In the genomic region with DNA sequence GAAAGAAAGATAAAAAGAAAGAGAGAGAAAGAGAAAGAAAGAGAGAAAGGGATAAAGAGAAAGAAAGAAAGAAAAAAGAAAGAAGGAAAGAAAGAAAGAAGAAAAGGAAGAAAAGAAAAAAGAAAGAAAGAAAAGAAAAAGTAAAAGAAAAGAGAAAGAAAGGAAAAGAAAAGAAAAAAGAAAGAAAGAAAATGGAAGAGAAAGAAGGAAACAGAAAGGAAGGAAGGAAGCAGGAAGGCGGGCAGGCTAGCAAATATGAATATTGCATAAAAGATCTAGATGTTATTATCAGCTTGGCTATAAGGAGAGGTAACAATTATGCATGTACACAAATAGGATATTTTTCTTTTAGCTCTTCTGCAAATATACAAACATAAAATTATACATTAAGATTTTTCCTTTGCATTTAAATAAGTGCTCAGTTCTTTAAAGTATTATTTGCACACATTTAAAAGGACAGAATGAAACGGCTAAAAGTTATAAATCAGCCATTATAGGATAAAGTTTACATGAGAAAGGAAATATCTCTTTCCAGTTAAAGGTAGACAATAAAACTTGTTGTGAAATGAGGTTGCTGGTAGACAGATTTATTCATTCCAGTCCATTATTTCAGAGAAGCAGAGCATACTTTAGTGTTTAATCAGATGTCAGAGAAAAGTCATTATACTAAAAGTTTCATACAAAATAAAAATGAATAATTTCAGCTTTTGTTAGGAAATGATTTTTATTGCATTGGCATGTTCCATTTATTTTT, we compare ENCODE assay signal across 37 cellular contexts.
DNase-seq lines count a peak whose midpoint lies in the region; ATAC-seq, FAIRE-seq and TF ChIP-seq lines count a peak whose summit lies in the region.
"Had no signal": no experiment of that assay in that cellular context is flagged by ENCODE, and none has a peak within 500 bp of the region (broad histone marks: within the 10 kb centered on the region; RNA-seq: fewer than 3 reads in every experiment).

No MANE protein-coding gene starts in this region.

- no peak overlapping the region for H3K9ac ChIP-seq in astrocyte (ENCODE audit: low read length)
- no peak overlapping the region for H3K9ac ChIP-seq in skeletal muscle satellite cell (ENCODE audit: low read depth, low read length)

- H3K4me3 Mint-ChIP-seq in astrocyte (ENCODE audit: unreplicated experiment) (no peak overlapping the region), Caco-2 (ENCODE audit: unreplicated experiment) (no peak overlapping the region)
- H3K4me3 Mint-ChIP-seq: activated naive CD8-positive, alpha-beta T cell treated with anti-CD3 and anti-CD28 coated beads, Interleukin-2, amount 10 ng/mL, durations not matched to agents 7 days and 5 days; CD8-positive, alpha-beta memory T cell; neural crest cell; type B pancreatic cell had no signal

- TF ChIP-seq POLR2A in upper lobe of left lung (IDR thresholded peaks at IDR 0.05) = no peak

- no peak for FAIRE-seq in astrocyte (lab: Jason Lieb, UNC)
- FAIRE-seq: colon, GM12891 had no signal

- no peaks in the 10 kb centered on the region for H3K27me3 ChIP-seq in astrocyte (ENCODE audit: insufficient read depth, low read length)
- H3K27me3 ChIP-seq in skeletal muscle satellite cell (ENCODE audit: control insufficient read depth, insufficient read depth, low read length) = no peaks in the 10 kb centered on the region
- no peaks in the 10 kb centered on the region for H3K27me3 ChIP-seq in upper lobe of left lung
- H3K27me3 ChIP-seq in Caco-2 (replicated peaks; ENCODE audit: control insufficient read depth, insufficient read depth, low read length) = no peaks in the 10 kb centered on the region
- H3K27me3 ChIP-seq: ascending aorta, cardiac muscle cell, left lung, MG63, ovary, Peyer's patch had no signal

- no peaks in the 10 kb centered on the region for H3K79me2 ChIP-seq in astrocyte (ENCODE audit: insufficient read depth, low read length)

- H3K4me1 ChIP-seq in astrocyte (ENCODE audit: insufficient read depth, low read length) (no peaks in the 10 kb centered on the region), skeletal muscle satellite cell (ENCODE audit: control insufficient read depth, insufficient read depth, low read length) (peaks cover 14% of the 10 kb centered on the region), upper lobe of left lung (no peaks in the 10 kb centered on the region), Caco-2 (no peaks in the 10 kb centered on the region)
- H3K4me1 ChIP-seq: ascending aorta, left lung, Peyer's patch had no signal

- H3K27ac Mint-ChIP-seq in astrocyte (ENCODE audit: unreplicated experiment) = no peak overlapping the region
- no peak overlapping the region for H3K27ac Mint-ChIP-seq in Caco-2 (ENCODE audit: unreplicated experiment)
- H3K27ac Mint-ChIP-seq: activated naive CD8-positive, alpha-beta T cell treated with anti-CD3 and anti-CD28 coated beads, Interleukin-2, amount 10 ng/mL, durations not matched to agents 7 days and 5 days; type B pancreatic cell had no signal

- H3K4me3 ChIP-seq in astrocyte (ENCODE audit: insufficient read depth, low read depth, low read length) (no peak overlapping the region), skeletal muscle satellite cell (ENCODE audit: low read length) (no peak overlapping the region), upper lobe of left lung (no peak overlapping the region), Caco-2 (ENCODE audit: low read depth, low read length) (no peak overlapping the region)
- H3K4me3 ChIP-seq: ascending aorta, cardiac muscle cell, left lung, MG63, ovary, Peyer's patch, smooth muscle cell had no signal

- H3K4me2 ChIP-seq in astrocyte (ENCODE audit: low read length) (no peak overlapping the region), skeletal muscle satellite cell (ENCODE audit: low read length) (peak overlapping the region; percentile 25)
- H3K4me2 ChIP-seq: smooth muscle cell had no signal

- H3K27me3 Mint-ChIP-seq in astrocyte (ENCODE audit: low read depth, unreplicated experiment) (no peaks in the 10 kb centered on the region), Caco-2 (ENCODE audit: insufficient read depth, unreplicated experiment) (peaks cover 3% of the 10 kb centered on the region)
- H3K27me3 Mint-ChIP-seq: activated naive CD8-positive, alpha-beta T cell treated with anti-CD3 and anti-CD28 coated beads, Interleukin-2, amount 10 ng/mL, durations not matched to agents 7 days and 5 days; CD8-positive, alpha-beta memory T cell; type B pancreatic cell had no signal

- no peaks in the 10 kb centered on the region for H3K9me3 Mint-ChIP-seq in astrocyte (ENCODE audit: unreplicated experiment)
- no peaks in the 10 kb centered on the region for H3K9me3 Mint-ChIP-seq in Caco-2 (ENCODE audit: unreplicated experiment)
- H3K9me3 Mint-ChIP-seq: activated naive CD8-positive, alpha-beta T cell treated with anti-CD3 and anti-CD28 coated beads, Interleukin-2, amount 10 ng/mL, durations not matched to agents 7 days and 5 days; neural crest cell; type B pancreatic cell had no signal

- no peak for TF ChIP-seq CTCF in astrocyte (IDR thresholded peaks at IDR 0.05; ENCODE audit: insufficient read depth, low read depth, low read length)
- TF ChIP-seq CTCF in upper lobe of left lung (IDR thresholded peaks at IDR 0.05) = no peak
- TF ChIP-seq CTCF in Caco-2 (IDR thresholded peaks at IDR 0.05; ENCODE audit: insufficient read depth in 1 of 2, low read depth in 1 of 2, low read length in 1 of 2, severe bottlenecking in 1 of 2, unreplicated experiment in 1 of 2) = no peak

- H3K27ac ChIP-seq in astrocyte (ENCODE audit: low read depth, low read length) (no peak overlapping the region), upper lobe of left lung (no peak overlapping the region)
- H3K27ac ChIP-seq: ascending aorta, cardiac muscle cell, left lung, ovary, Peyer's patch, VCaP had no signal

- ATAC-seq in upper lobe of left lung (ENCODE audit: low FRiP score in 2 of 2) = no peak
- no peak for ATAC-seq in GM21367 (IDR thresholded peaks at IDR 0.05; ENCODE audit: unreplicated experiment)
- ATAC-seq: HCT116, left lung had no signal

- intact Hi-C loops in Caco-2 (cut with micrococcal nuclease; ENCODE audit: unreplicated experiment) = loop anchor here (10.0 kb wide), 1 partner anchor 165 kb away; no protein-coding TSS in a partner anchor

- peak; percentile 60 for DNase-seq in NCI-H446 treated with DMSO at 0.1 percent for 48 hours (lab: John Stamatoyannopoulos, UW)
- DNase-seq in NCI-H446 (lab: John Stamatoyannopoulos, UW) = no peak
- DNase-seq in astrocyte (ENCODE audit: low read depth) = peak; percentile 1
- no peak for DNase-seq in upper lobe of left lung
- DNase-seq in Caco-2 = no peak
- DNase-seq: 8988T; activated CD4-positive, alpha-beta T cell treated with anti-CD3 and anti-CD28 coated beads for 48 hours; activated gamma-delta T cell treated with Interleukin-2 at 50 U/mL for 16 hours; activated naive CD8-positive, alpha-beta T cell treated with anti-CD3 and anti-CD28 coated beads, Interleukin-2, amount 10 ng/mL, durations not matched to agents 7 days and 5 days; activated T-cell treated with anti-CD3 and anti-CD28 coated beads, Interleukin-2, amount 50 U/mL, for 1 hour; CD8-positive, alpha-beta memory T cell; effector CD4-positive, alpha-beta T cell; glutamatergic neuron; left lung; mesenchymal stem cell; MG63; NCI-H1105; NCI-H1930; NCI-H748 treated with DMSO at 0.1 percent for 48 hours; ovary; Peyer's patch; retina; SHP77 treated with DMSO at 0.1 percent for 48 hours; stimulated activated naive CD4-positive, alpha-beta T cell; T1000 had no signal

- H3K4me1 Mint-ChIP-seq in astrocyte (ENCODE audit: low read depth, unreplicated experiment) (no peaks in the 10 kb centered on the region), Caco-2 (ENCODE audit: low read depth, unreplicated experiment) (no peaks in the 10 kb centered on the region)
- H3K4me1 Mint-ChIP-seq: activated naive CD8-positive, alpha-beta T cell treated with anti-CD3 and anti-CD28 coated beads, Interleukin-2, amount 10 ng/mL, durations not matched to agents 7 days and 5 days; CD8-positive, alpha-beta memory T cell; neural crest cell had no signal

- no peak for TF ChIP-seq RAD21 in Ishikawa (IDR thresholded peaks at IDR 0.05; ENCODE audit: low read depth)

- no peaks in the 10 kb centered on the region for H4K20me1 ChIP-seq in astrocyte (ENCODE audit: insufficient read depth, low read length)

- 51 to 61% methylated on average over 2 of the region's 2 CpGs for WGBS in upper lobe of left lung, 2 donors

- CTCF ChIA-PET in Caco-2 (lab: Charles Lee) = no interaction called here

- peak; percentile 66 for TF ChIP-seq EP300 in Ishikawa (IDR thresholded peaks at IDR 0.05; ENCODE audit: borderline replicate concordance)
- no peak for TF ChIP-seq EP300 in upper lobe of left lung (IDR thresholded peaks at IDR 0.05)

- H3K36me3 Mint-ChIP-seq in astrocyte (ENCODE audit: low read depth, unreplicated experiment) (no peaks in the 10 kb centered on the region), Caco-2 (ENCODE audit: insufficient read depth, unreplicated experiment) (no peaks in the 10 kb centered on the region)
- H3K36me3 Mint-ChIP-seq: activated naive CD8-positive, alpha-beta T cell treated with anti-CD3 and anti-CD28 coated beads, Interleukin-2, amount 10 ng/mL, durations not matched to agents 7 days and 5 days; CD8-positive, alpha-beta memory T cell; type B pancreatic cell had no signal

- H3K36me3 ChIP-seq in astrocyte (ENCODE audit: insufficient read depth, low read length) (no peaks in the 10 kb centered on the region), skeletal muscle satellite cell (ENCODE audit: insufficient read depth, low read length) (no peaks in the 10 kb centered on the region), upper lobe of left lung (no peaks in the 10 kb centered on the region), Caco-2 (ENCODE audit: control insufficient read depth, insufficient read depth, low read length) (no peaks in the 10 kb centered on the region)
- H3K36me3 ChIP-seq: ascending aorta, cardiac muscle cell, left lung, MG63, ovary, Peyer's patch had no signal

- H3K9me3 ChIP-seq in astrocyte (ENCODE audit: insufficient read depth, low read depth, low read length) (no peaks in the 10 kb centered on the region), skeletal muscle satellite cell (replicated peaks; ENCODE audit: low read length) (no peaks in the 10 kb centered on the region), upper lobe of left lung (no peaks in the 10 kb centered on the region), Caco-2 (no peaks in the 10 kb centered on the region)
- H3K9me3 ChIP-seq: ascending aorta, left lung, MG63, ovary, Peyer's patch had no signal

- BruUV-seq in Caco-2 (replicated peaks; lab: Mats Ljungman, UMichigan) = no TSS peak

- H2AFZ ChIP-seq in astrocyte (ENCODE audit: low read depth, low read length) = no peak overlapping the region

- POLR2A ChIA-PET in Caco-2 (lab: Charles Lee) = no interaction called here

TF ChIP-seq in Ishikawa, 13 proteins besides CTCF, POLR2A, EP300 and RAD21 (continues in another document):
- no peak for TF ChIP-seq USF1 (IDR thresholded peaks at IDR 0.05)
- no peak; the same call in 1 of the 2 replicates for TF ChIP-seq TEAD4 (IDR thresholded peaks at IDR 0.05)

Comparison
In these comparisons a context has a peak if more than half of its experiments do, and no peak if none do; other contexts are left out.
1. DNase-seq: peak in NCI-H446 treated with DMSO at 0.1 percent for 48 hours (single experiment) and astrocyte (single experiment); none in NCI-H446 (0 of 2), upper lobe of left lung (0 of 2) and Caco-2 (0 of 2).